19 cellular contexts compared by ENCODE assay signal in genomic region chr15:55884223-55884622, GRCh38.
"Had no signal": no experiment of that assay in that cellular context is flagged by ENCODE, and none has a peak within 500 bp of the region (broad histone marks: within the 10 kb centered on the region; RNA-seq: fewer than 3 reads in every experiment).

No MANE protein-coding gene starts in this region.

- ATAC-seq: activated CD4-positive, alpha-beta T cell treated with anti-CD3 and anti-CD28 coated beads for 36 hours; activated CD8-positive, alpha-beta memory T cell treated with anti-CD3 and anti-CD28 coated beads, Interleukin-2, amount 10 ng/mL, durations not matched to agents 7 days and 5 days; foreskin keratinocyte; sciatic nerve; stimulated activated effector memory CD8-positive, alpha-beta T cell treated with anti-CD3 and anti-CD28 coated beads, Interleukin-12 subunit alpha, Interleukin-12 subunit beta, amount 100 ng/mL, for 72 hours had no signal

- H3K27ac ChIP-seq: dorsolateral prefrontal cortex, foreskin keratinocyte, prostate gland had no signal

- H3K9me3 ChIP-seq: prostate gland, thoracic aorta had no signal

- H3K36me3 ChIP-seq: prostate gland, thoracic aorta had no signal

- H3K4me1 ChIP-seq: foreskin keratinocyte, prostate gland had no signal

- DNase-seq: activated CD4-positive, alpha-beta memory T cell treated with anti-CD3 and anti-CD28 coated beads for 36 hours; activated CD4-positive, alpha-beta T cell treated with anti-CD3 and anti-CD28 coated beads for 36 hours; activated CD8-positive, alpha-beta memory T cell treated with anti-CD3 and anti-CD28 coated beads, Interleukin-2, amount 10 ng/mL, durations not matched to agents 7 days and 5 days; activated T-cell treated with anti-CD3 and anti-CD28 coated beads, Interleukin-2, amount 50 U/mL, for 24 hours; amniotic stem cell; dorsolateral prefrontal cortex; endodermal cell; erythroblast; foreskin keratinocyte; immature natural killer cell; midbrain; stimulated activated CD4-positive, alpha-beta T cell treated with anti-CD3 and anti-CD28 coated beads, Interleukin-12 subunit alpha, Interleukin-12 subunit beta, amount 100 ng/mL, for 4 hours; stimulated activated CD4-positive, alpha-beta T cell treated with anti-CD3 and anti-CD28 coated beads, Interleukin-2, amount 100 ng/mL, for 24 hours; T-helper 2 cell had no signal

- H3K27me3 ChIP-seq: dorsolateral prefrontal cortex, foreskin keratinocyte had no signal

- H3K4me3 ChIP-seq: dorsolateral prefrontal cortex, lung, prostate gland, thoracic aorta had no signal
